12 cellular contexts compared by ENCODE assay signal in the genomic region with DNA sequence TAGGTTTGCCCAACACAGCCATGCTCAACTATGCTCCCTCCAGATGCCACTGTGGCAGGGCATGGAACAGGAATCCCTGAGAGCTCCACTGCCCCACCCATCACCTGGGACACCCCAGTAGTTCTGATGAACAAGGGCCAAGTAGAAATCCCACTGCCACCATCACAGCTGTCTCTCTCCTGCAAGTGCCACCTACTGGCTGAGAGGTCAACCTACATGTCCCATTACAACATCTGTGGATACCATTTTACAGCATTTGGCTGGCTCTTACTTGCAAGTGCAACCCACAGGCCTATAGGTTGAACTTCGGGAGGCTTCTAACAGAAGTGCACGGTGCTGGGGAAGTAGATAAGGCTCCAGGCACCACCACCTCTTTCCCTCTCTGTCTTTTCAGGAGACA.
DNase-seq lines count a peak whose midpoint lies in the region; ATAC-seq and TF ChIP-seq lines count a peak whose summit lies in the region.
"Had no signal": no experiment of that assay in that cellular context is flagged by ENCODE, and none has a peak within 500 bp of the region (broad histone marks: within the 10 kb centered on the region; RNA-seq: fewer than 3 reads in every experiment).

No MANE protein-coding gene starts in this region.

- H3K4me3 ChIP-seq in GM12875 (ENCODE audit: low read depth, low read length): no peak overlapping the region
- no peak overlapping the region for H3K4me3 ChIP-seq in astrocyte of the spinal cord (ENCODE audit: low read depth, low read length)
- no peak overlapping the region for H3K4me3 ChIP-seq in MG63
- H3K4me3 ChIP-seq: skin epidermis, thoracic aorta had no signal

- ATAC-seq in left colon: no peak

- H3K4me1 Mint-ChIP-seq in neural crest cell: no peaks in the 10 kb centered on the region
- H3K4me1 Mint-ChIP-seq in glutamatergic neuron (ENCODE audit: low read depth, unreplicated experiment): no peaks in the 10 kb centered on the region

- H3K27me3 ChIP-seq in MG63: no peaks in the 10 kb centered on the region

- TF ChIP-seq CTCF in GM12875 (IDR thresholded peaks at IDR 0.05; ENCODE audit: borderline replicate concordance, insufficient read depth, low read depth, low read length) (peak; percentile 32; the same call in 1 of the 2 replicates), astrocyte of the spinal cord (IDR thresholded peaks at IDR 0.05; ENCODE audit: low read depth, low read length) (peak; percentile 10), neural crest cell (conservative IDR thresholded peaks at IDR 0.05) (peak; percentile 18), glutamatergic neuron (IDR thresholded peaks at IDR 0.05; ENCODE audit: partially characterized antibody, unreplicated experiment) (no peak)

- peak; percentile 1 for DNase-seq in HK-2 (ENCODE audit: unreplicated experiment)
- DNase-seq in astrocyte of the spinal cord (ENCODE audit: low read depth, low spot score): no peak
- no peak for DNase-seq in neural crest cell (ENCODE audit: low read depth, low spot score)
- DNase-seq in left colon: no peak
- no peak for DNase-seq in glutamatergic neuron
- DNase-seq in MG63: no peak
- no peak for DNase-seq in activated T-cell treated with anti-CD3 and anti-CD28 coated beads, Interleukin-2, amount 50 U/mL, for 48 hours
- DNase-seq: dermis blood vessel endothelial cell, foreskin fibroblast had no signal

- H3K9me3 Mint-ChIP-seq in neural crest cell (peaks cover 13% of the 10 kb centered on the region), glutamatergic neuron (ENCODE audit: unreplicated experiment) (no peaks in the 10 kb centered on the region)

- H3K9me3 ChIP-seq in MG63: no peaks in the 10 kb centered on the region

- H3K36me3 ChIP-seq in MG63: no peaks in the 10 kb centered on the region
- H3K36me3 ChIP-seq: thoracic aorta had no signal

- H3K27me3 Mint-ChIP-seq in neural crest cell (ENCODE audit: low read depth) (no peaks in the 10 kb centered on the region), glutamatergic neuron (ENCODE audit: unreplicated experiment) (no peaks in the 10 kb centered on the region)

- H3K4me3 Mint-ChIP-seq in neural crest cell (no peak overlapping the region), glutamatergic neuron (ENCODE audit: unreplicated experiment) (no peak overlapping the region)

- intact Hi-C loops in left colon (cut with DNase I, micrococcal nuclease): no loop called here

- H3K27ac Mint-ChIP-seq in neural crest cell (ENCODE audit: unreplicated experiment) (no peak overlapping the region), glutamatergic neuron (ENCODE audit: unreplicated experiment) (no peak overlapping the region)

- in situ Hi-C loops in astrocyte of the spinal cord (cut with HindIII; ENCODE audit: low sequenced_read_pairs): no loop called here

- H3K36me3 Mint-ChIP-seq in neural crest cell (ENCODE audit: low read depth) (peaks cover 10% of the 10 kb centered on the region), glutamatergic neuron (ENCODE audit: unreplicated experiment) (peaks cover 6% of the 10 kb centered on the region)
